20 cellular contexts compared by ENCODE assay signal in genomic region chr9:137231313-137232039, GRCh38. TPM values are rescaled to one million over a fixed set of nuclear protein-coding genes. Genes with fewer than 3 reads are reported as not detected.
DNase-seq lines count a peak whose midpoint lies in the region; ATAC-seq, FAIRE-seq and TF ChIP-seq lines count a peak whose summit lies in the region.
"Had no signal": no experiment of that assay in that cellular context is flagged by ENCODE, and none has a peak within 500 bp of the region (broad histone marks: within the 10 kb centered on the region; RNA-seq: fewer than 3 reads in every experiment).

No MANE protein-coding gene starts in this region.

- no peaks in the 10 kb centered on the region for H3K9me3 ChIP-seq in BLaER1
- H3K9me3 ChIP-seq in HEK293 (ENCODE audit: control insufficient read depth, insufficient read depth, low read depth, low read length): no peaks in the 10 kb centered on the region
- no peaks in the 10 kb centered on the region for H3K9me3 ChIP-seq in K562 (replicated peaks; ENCODE audit: control insufficient read depth, insufficient read depth, low read depth, low read length)
- no peaks in the 10 kb centered on the region for H3K9me3 ChIP-seq in mesenchymal stem cell (ENCODE audit: control insufficient read depth, low read length)
- no peaks in the 10 kb centered on the region for H3K9me3 ChIP-seq in colonic mucosa
- H3K9me3 ChIP-seq: Caco-2, HAP-1 had no signal

- no peak overlapping the region for H2BK5ac ChIP-seq in mesenchymal stem cell (ENCODE audit: low read depth, low read length, poor library complexity, severe bottlenecking)

- no peak for TF ChIP-seq RAD21 in K562 (CRISPR knock-in tag; conservative IDR thresholded peaks at IDR 0.05 in 1 of 2, IDR thresholded peaks at IDR 0.05 in 1 of 2)

- H3K79me2 ChIP-seq in K562 (ENCODE audit: control insufficient read depth, insufficient read depth, low read length): no peaks in the 10 kb centered on the region

- H3K27ac ChIP-seq in BLaER1: 0 out of 2 replicates have a peak overlapping the region, but pooled peaks have one; percentile 12
- no peak overlapping the region for H3K27ac ChIP-seq in HEK293 (ENCODE audit: extremely low read depth, low read depth, low read length)
- H3K27ac ChIP-seq in K562 (ENCODE audit: extremely low read depth, low read depth, low read length): no peak overlapping the region
- H3K27ac ChIP-seq in mesenchymal stem cell (ENCODE audit: low read length, poor library complexity, severe bottlenecking): no peak overlapping the region
- no peak overlapping the region for H3K27ac ChIP-seq in colonic mucosa

- H4K8ac ChIP-seq in mesenchymal stem cell (ENCODE audit: low read length): no peak overlapping the region

- H2BK120ac ChIP-seq in mesenchymal stem cell (ENCODE audit: low read depth, low read length): no peak overlapping the region

- H3K9me1 ChIP-seq in K562 (ENCODE audit: control insufficient read depth, insufficient read depth, low read length): peaks cover 4% of the 10 kb centered on the region

- DNase-seq in K562 (ENCODE audit: extremely low read depth in 1 of 4, low spot score in 3 of 4) (no peak), mesenchymal stem cell (no peak), NCI-H1105 (lab: John Stamatoyannopoulos, UW) (no peak), colonic mucosa (no peak)
- DNase-seq in stimulated activated CD4-positive, alpha-beta T cell treated with anti-CD3 and anti-CD28 coated beads, Interleukin-15, amount 100 ng/mL, for 24 hours: no peak
- DNase-seq: 8988T; C1 segment of cervical spinal cord; Caco-2; CD4-positive, alpha-beta T cell; IMR-90 had no signal

- peaks cover 17% of the 10 kb centered on the region; the same call in 1 of the 2 replicates for H4K20me1 ChIP-seq in BLaER1
- H4K20me1 ChIP-seq in K562 (replicated peaks; ENCODE audit: control insufficient read depth, insufficient read depth, low read length): no peaks in the 10 kb centered on the region

- H2BK12ac ChIP-seq in mesenchymal stem cell (ENCODE audit: low read length in 2 of 2): no peak overlapping the region

- no peak overlapping the region for H3K4ac ChIP-seq in mesenchymal stem cell (ENCODE audit: low read depth in 1 of 2, low read length in 2 of 2)

- no peak overlapping the region for H3K18ac ChIP-seq in mesenchymal stem cell (ENCODE audit: low read depth in 1 of 2, low read length in 2 of 2)

- H3K27me3 ChIP-seq in BLaER1 (no peaks in the 10 kb centered on the region), K562 (ENCODE audit: control insufficient read depth in 2 of 2, insufficient read depth in 2 of 2, low read length in 2 of 2) (no peaks in the 10 kb centered on the region), mesenchymal stem cell (ENCODE audit: control insufficient read depth in 1 of 2, insufficient read depth in 1 of 2, low read length in 2 of 2) (peaks cover 0 to 73% of the 10 kb centered on the region in 2 experiments), colonic mucosa (peaks cover 44% of the 10 kb centered on the region)

- no peak overlapping the region for H2AK5ac ChIP-seq in mesenchymal stem cell (ENCODE audit: low read length, severe bottlenecking)

- WGBS in K562 (ENCODE audit: insufficient coverage, low coverage, missing lambda C conversion rate): 74% methylated on average over 18 of the region's 24 CpGs
- WGBS in mesenchymal stem cell: 92% methylated on average over 23 of the region's 24 CpGs

- peaks cover 2% of the 10 kb centered on the region for H3K79me1 ChIP-seq in mesenchymal stem cell (replicated peaks; ENCODE audit: low read length, poor library complexity, severe bottlenecking)

- peak overlapping the region; percentile 2 for H4K91ac ChIP-seq in mesenchymal stem cell (ENCODE audit: low read length)

- no peak for TF ChIP-seq POLR2A in K562 (conservative IDR thresholded peaks at IDR 0.05)

- CTCF ChIA-PET in HEK293 (lab: Yijun Ruan, JAX) (no interaction called here), K562 (lab: Yijun Ruan, JAX; ENCODE audit: low intra/inter-chr PET ratio) (no interaction called here)

- no peak for ATAC-seq in K562

- no peak overlapping the region for H3K14ac ChIP-seq in mesenchymal stem cell (ENCODE audit: low read length in 2 of 2)

- POLR2A ChIA-PET in HEK293 (lab: Yijun Ruan, JAX): interaction anchor here (0.8 kb wide), 1 partner anchor 23 kb away, joined by 3 read pairs; no protein-coding TSS in a partner anchor
- POLR2A ChIA-PET in K562 (lab: Yijun Ruan, JAX): interaction anchor here (0.6 kb wide), 2 partner anchors 383 to 730 kb away, joined by 3 read pairs; no protein-coding TSS in a partner anchor

- no peak overlapping the region for H3K23ac ChIP-seq in mesenchymal stem cell (ENCODE audit: low read length in 2 of 2)

- no peaks in the 10 kb centered on the region for H3K36me3 ChIP-seq in BLaER1
- no peaks in the 10 kb centered on the region for H3K36me3 ChIP-seq in HEK293 (ENCODE audit: control insufficient read depth in 2 of 2, insufficient read depth in 1 of 2, low read length in 2 of 2)
- H3K36me3 ChIP-seq in K562 (ENCODE audit: control insufficient read depth, insufficient read depth, low read length): no peaks in the 10 kb centered on the region
- peaks cover 0 to 3% of the 10 kb centered on the region in 2 experiments for H3K36me3 ChIP-seq in mesenchymal stem cell (ENCODE audit: control insufficient read depth in 1 of 2, insufficient read depth in 2 of 2, low read depth in 1 of 2, low read length in 2 of 2)
- H3K36me3 ChIP-seq in colonic mucosa: no peaks in the 10 kb centered on the region
- H3K36me3 ChIP-seq: HAP-1 had no signal

- in situ Hi-C loops in K562 (cut with MboI): loop anchor here (25.0 kb wide), 1 partner anchor 444 kb away; the partner anchor contains the start of genes CCDC183 and TMEM141

- H3K4me3 ChIP-seq in BLaER1 (no peak overlapping the region), HEK293 (ENCODE audit: low read depth, low read length) (no peak overlapping the region), K562 (no peak overlapping the region), mesenchymal stem cell (ENCODE audit: insufficient read depth in 1 of 2, low read depth in 1 of 2, low read length in 2 of 2) (no peak overlapping the region), colonic mucosa (no peak overlapping the region)
- H3K4me3 ChIP-seq: HAP-1 had no signal

- TF ChIP-seq EP300 in K562 (IDR thresholded peaks at IDR 0.05; ENCODE audit: low read length): no peak

- TF ChIP-seq CTCF in HEK293 (tag by site-specific recombination; IDR thresholded peaks at IDR 0.05) (no peak), K562 (IDR thresholded peaks at IDR 0.05 in 2 of 3, conservative IDR thresholded peaks at IDR 0.05 in 1 of 3; ENCODE audit: insufficient read depth in 2 of 3, low read depth in 1 of 3, low read length in 3 of 3) (no peak), colonic mucosa (IDR thresholded peaks at IDR 0.05) (no peak)

- H2BK15ac ChIP-seq in mesenchymal stem cell (ENCODE audit: low read depth, poor library complexity, severe bottlenecking): no peak overlapping the region

- H3K4me1 ChIP-seq in BLaER1 (peaks cover 76% of the 10 kb centered on the region), HEK293 (ENCODE audit: control insufficient read depth, insufficient read depth, low read length) (no peaks in the 10 kb centered on the region), K562 (replicated peaks in 1 of 2; ENCODE audit: control insufficient read depth in 2 of 2, insufficient read depth in 2 of 2, low read length in 2 of 2) (peaks cover 18 to 100% of the 10 kb centered on the region in 2 experiments), mesenchymal stem cell (ENCODE audit: control insufficient read depth, insufficient read depth, low read depth, low read length) (peaks cover 19% of the 10 kb centered on the region), colonic mucosa (peaks cover 23% of the 10 kb centered on the region)
- H3K4me1 ChIP-seq: HAP-1 had no signal

- intact Hi-C loops in K562 (cut with micrococcal nuclease): no loop called here
- intact Hi-C loops in colonic mucosa (cut with DNase I): no loop called here

- no TSS peak for BruUV-seq in K562 (replicated peaks; lab: Mats Ljungman, UMichigan)

- no peak for FAIRE-seq in K562 (lab: Jason Lieb, UNC)
- FAIRE-seq: D721Med, G401.6, GM12891, GM19239 had no signal

- H3K9ac ChIP-seq in BLaER1 (0 out of 2 replicates have a peak overlapping the region, but pooled peaks have one; percentile 46), K562 (ENCODE audit: insufficient read depth in 1 of 2, low read depth in 2 of 2, low read length in 2 of 2) (peak overlapping the region in 1 of 2 experiments; percentile 63; a peak in 1 of 4 replicates), mesenchymal stem cell (ENCODE audit: low read length) (no peak overlapping the region), colonic mucosa (ENCODE audit: low read depth in 2 of 2, low read length in 2 of 2) (no peak overlapping the region)

- H3K4me2 ChIP-seq in BLaER1: peak overlapping the region; percentile 25; the same call in 1 of the 2 replicates
- H3K4me2 ChIP-seq in K562 (ENCODE audit: insufficient read depth, low read length): no peak overlapping the region
- no peak overlapping the region for H3K4me2 ChIP-seq in mesenchymal stem cell (ENCODE audit: low read length, poor library complexity, severe bottlenecking)

- H2AFZ ChIP-seq in K562 (ENCODE audit: low read depth, low read length): no peak overlapping the region
- no peak overlapping the region for H2AFZ ChIP-seq in mesenchymal stem cell (ENCODE audit: low read depth, low read length)

RNA-seq across cellular contexts. Expression of gene SLC34A3, which starts 0.8 kb away (rescaled TPM):
- total RNA-seq in K562 (2011; cell fraction: chromatin; rRNA removed; ENCODE audit: low replicate concordance): not detected in 2 replicates
- total RNA-seq in K562 (2011; cell fraction: nucleolus; rRNA removed): not detected in 2 replicates
- not detected in 2 replicates for total RNA-seq in K562 (2011; cell fraction: nucleoplasm; rRNA removed)
- not detected in 2 replicates for total RNA-seq in K562 (2014; rRNA removed)
- not detected in 2 replicates for total RNA-seq in K562 (2014; rRNA removed; fragmentation: Illumina TruSeq; extraction: Trizol)
- not detected in 2 replicates for total RNA-seq in K562 (2015; rRNA removed; fragmentation: Illumina TruSeq; extraction: Trizol)
- not detected in 2 replicates for total RNA-seq in K562 (2021)
- not detected in 2 replicates for polyA plus RNA-seq in K562 (2011; rRNA removed)
- polyA plus RNA-seq in K562 (2011; cell fraction: cytosol; rRNA removed): 0.03 TPM in 1 of 2 replicates, not detected in the other
- not detected in 2 replicates for polyA plus RNA-seq in K562 (2011; cell fraction: nucleus; rRNA removed)
- polyA plus RNA-seq in K562 (2012): 0.09 and 0.21 TPM in 2 replicates
- not detected in 2 replicates for polyA plus RNA-seq in K562 (2014; fragmentation: Illumina TruSeq; extraction: Trizol)
- polyA plus RNA-seq in K562 (2014; fragmentation: Nextera tagmentation; extraction: Ambion mirVana): not detected
- polyA plus RNA-seq in K562 (2014; rRNA removed): not detected in 2 replicates
- not detected in 2 replicates for polyA minus RNA-seq in K562 (2011; rRNA and poly(A)+ RNA removed)
- not detected in 2 replicates for polyA minus RNA-seq in K562 (2011; cell fraction: cytosol; rRNA and poly(A)+ RNA removed)
- polyA minus RNA-seq in K562 (2011; cell fraction: nucleus; rRNA and poly(A)+ RNA removed): not detected in 2 replicates
- not detected for polyA plus RNA-seq in mesenchymal stem cell (2013, experiment 1 of 2)
- not detected for polyA plus RNA-seq in mesenchymal stem cell (2013, experiment 2 of 2)
- not detected for total RNA-seq in colonic mucosa
- total RNA-seq: A673; Caco-2; CD4-positive, alpha-beta T cell; H4; IMR-90 had no signal
- polyA plus RNA-seq: AG04450, IMR-90 had no signal

RNA-seq across cellular contexts. Expression of gene RNF224, which starts 4.2 kb away (rescaled TPM):
- 0.25 TPM in 1 of 2 replicates, not detected in the other for total RNA-seq in K562 (2011; cell fraction: chromatin; rRNA removed; ENCODE audit: low replicate concordance)
- 0.17 and 0.26 TPM in 2 replicates for total RNA-seq in K562 (2011; cell fraction: nucleolus; rRNA removed)
- not detected in 2 replicates for total RNA-seq in K562 (2011; cell fraction: nucleoplasm; rRNA removed)
- total RNA-seq in K562 (2014; rRNA removed) (0.16 TPM in 1 of 2 replicates, not detected in the other), K562 (2014; rRNA removed; fragmentation: Illumina TruSeq; extraction: Trizol) (not detected in 2 replicates), K562 (2015; rRNA removed; fragmentation: Illumina TruSeq; extraction: Trizol) (not detected in 2 replicates), K562 (2021) (not detected in 2 replicates), colonic mucosa (not detected)
- polyA plus RNA-seq in K562 (2011; rRNA removed) (0.04 TPM in 1 of 2 replicates, not detected in the other), K562 (2014; fragmentation: Illumina TruSeq; extraction: Trizol) (not detected in 2 replicates), K562 (2014; fragmentation: Nextera tagmentation; extraction: Ambion mirVana) (not detected), K562 (2014; rRNA removed) (not detected in 2 replicates)
- 0.18 TPM in 1 of 2 replicates, not detected in the other for polyA plus RNA-seq in K562 (2011; cell fraction: cytosol; rRNA removed)
- 0.10 and 0.16 TPM in 2 replicates for polyA plus RNA-seq in K562 (2011; cell fraction: nucleus; rRNA removed)
- polyA plus RNA-seq in K562 (2012): 0.25 and 0.58 TPM in 2 replicates
- not detected in 2 replicates for polyA minus RNA-seq in K562 (2011; rRNA and poly(A)+ RNA removed)
- not detected in 2 replicates for polyA minus RNA-seq in K562 (2011; cell fraction: cytosol; rRNA and poly(A)+ RNA removed)
- not detected in 2 replicates for polyA minus RNA-seq in K562 (2011; cell fraction: nucleus; rRNA and poly(A)+ RNA removed)
- polyA plus RNA-seq in mesenchymal stem cell (2013, experiment 1 of 2): not detected
- polyA plus RNA-seq in mesenchymal stem cell (2013, experiment 2 of 2): not detected
- total RNA-seq: A673, H4, IMR-90 had no signal
- polyA plus RNA-seq: AG04450, IMR-90 had no signal

RNA-seq across cellular contexts. Expression of gene CYSRT1, which starts 6.5 kb away (rescaled TPM):
- total RNA-seq in K562 (2011; cell fraction: chromatin; rRNA removed; ENCODE audit: low replicate concordance): 1.2 TPM in 1 of 2 replicates, not detected in the other
- 0.92 and 1.2 TPM in 2 replicates for total RNA-seq in K562 (2011; cell fraction: nucleolus; rRNA removed)
- 0.46 and 0.51 TPM in 2 replicates for total RNA-seq in K562 (2011; cell fraction: nucleoplasm; rRNA removed)
- 0.41 and 0.73 TPM in 2 replicates for total RNA-seq in K562 (2014; rRNA removed)
- not detected in 2 replicates for total RNA-seq in K562 (2014; rRNA removed; fragmentation: Illumina TruSeq; extraction: Trizol)
- 0.22 and 0.60 TPM in 2 replicates for total RNA-seq in K562 (2015; rRNA removed; fragmentation: Illumina TruSeq; extraction: Trizol)
- total RNA-seq in K562 (2021): 0.22 and 0.60 TPM in 2 replicates
- 0.24 and 0.91 TPM in 2 replicates for polyA plus RNA-seq in K562 (2011; rRNA removed)
- polyA plus RNA-seq in K562 (2011; cell fraction: cytosol; rRNA removed): 0.66 and 2.3 TPM in 2 replicates
- 0.42 and 0.61 TPM in 2 replicates for polyA plus RNA-seq in K562 (2011; cell fraction: nucleus; rRNA removed)
- polyA plus RNA-seq in K562 (2012): 0.47 and 1.4 TPM in 2 replicates
- polyA plus RNA-seq in K562 (2014; fragmentation: Illumina TruSeq; extraction: Trizol): 0.32 TPM in 1 of 2 replicates, not detected in the other
- under 1 TPM in 1 of 2 experiments, not detected in 1; 0.04 TPM for polyA plus RNA-seq in K562 (2014; fragmentation: Nextera tagmentation; extraction: Ambion mirVana)
- polyA plus RNA-seq in K562 (2014; rRNA removed): 0.15 and 1.4 TPM in 2 replicates
- polyA minus RNA-seq in K562 (2011; rRNA and poly(A)+ RNA removed): 0.32 TPM in 1 of 2 replicates, not detected in the other
- polyA minus RNA-seq in K562 (2011; cell fraction: cytosol; rRNA and poly(A)+ RNA removed): not detected in 2 replicates
- polyA minus RNA-seq in K562 (2011; cell fraction: nucleus; rRNA and poly(A)+ RNA removed): 0.54 and 0.56 TPM in 2 replicates
- polyA plus RNA-seq in mesenchymal stem cell (2013, experiment 1 of 2): 0.55 TPM
- 0.60 TPM for polyA plus RNA-seq in mesenchymal stem cell (2013, experiment 2 of 2)
- under 1 TPM in 1 of 2 donors, not detected in 1; 0.64 TPM for total RNA-seq in colonic mucosa

RNA-seq across cellular contexts. Expression of gene RNF208, which starts 9.4 kb away (rescaled TPM):
- 0.97 and 2.3 TPM in 2 replicates for total RNA-seq in K562 (2011; cell fraction: chromatin; rRNA removed; ENCODE audit: low replicate concordance)
- 2.1 and 2.3 TPM in 2 replicates for total RNA-seq in K562 (2011; cell fraction: nucleolus; rRNA removed)
- 0.61 and 1.8 TPM in 2 replicates for total RNA-seq in K562 (2011; cell fraction: nucleoplasm; rRNA removed)
- 0.50 and 0.90 TPM in 2 replicates for total RNA-seq in K562 (2014; rRNA removed)
- not detected in 2 replicates for total RNA-seq in K562 (2014; rRNA removed; fragmentation: Illumina TruSeq; extraction: Trizol)
- total RNA-seq in K562 (2015; rRNA removed; fragmentation: Illumina TruSeq; extraction: Trizol): 0.47 and 0.49 TPM in 2 replicates
- total RNA-seq in K562 (2021): 6.6 and 6.9 TPM in 2 replicates
- 0.15 and 1.3 TPM in 2 replicates for polyA plus RNA-seq in K562 (2011; rRNA removed)
- polyA plus RNA-seq in K562 (2011; cell fraction: cytosol; rRNA removed): 0.40 and 1.2 TPM in 2 replicates
- 9.0 and 9.2 TPM in 2 replicates for polyA plus RNA-seq in K562 (2011; cell fraction: nucleus; rRNA removed)
- 6.0 and 7.9 TPM in 2 replicates for polyA plus RNA-seq in K562 (2012)
- 0.62 and 2.4 TPM in 2 replicates for polyA plus RNA-seq in K562 (2014; fragmentation: Illumina TruSeq; extraction: Trizol)
- polyA plus RNA-seq in K562 (2014; fragmentation: Nextera tagmentation; extraction: Ambion mirVana): under 1 TPM in 1 of 2 experiments, not detected in 1; 0.18 TPM
- polyA plus RNA-seq in K562 (2014; rRNA removed): 3.1 and 5.1 TPM in 2 replicates
- not detected in 2 replicates for polyA minus RNA-seq in K562 (2011; rRNA and poly(A)+ RNA removed)
- 2.1 and 3.4 TPM in 2 replicates for polyA minus RNA-seq in K562 (2011; cell fraction: cytosol; rRNA and poly(A)+ RNA removed)
- 0.78 and 0.81 TPM in 2 replicates for polyA minus RNA-seq in K562 (2011; cell fraction: nucleus; rRNA and poly(A)+ RNA removed)
- 3.8 TPM for polyA plus RNA-seq in mesenchymal stem cell (2013, experiment 1 of 2)
- polyA plus RNA-seq in mesenchymal stem cell (2013, experiment 2 of 2): 3.8 TPM
- 1 to 10 TPM; 6.5 to 9.3 TPM for total RNA-seq in colonic mucosa
- total RNA-seq: H4, IMR-90 had no signal

RNA-seq across cellular contexts. Expression of gene TUBB4B, which starts 9.6 kb away (rescaled TPM):
- total RNA-seq in K562 (2011; cell fraction: chromatin; rRNA removed; ENCODE audit: low replicate concordance): 122 and 317 TPM in 2 replicates
- total RNA-seq in K562 (2011; cell fraction: nucleolus; rRNA removed): 269 and 300 TPM in 2 replicates
- total RNA-seq in K562 (2011; cell fraction: nucleoplasm; rRNA removed): 142 and 195 TPM in 2 replicates
- 264 and 325 TPM in 2 replicates for total RNA-seq in K562 (2014; rRNA removed)
- 86.3 and 117 TPM in 2 replicates for total RNA-seq in K562 (2014; rRNA removed; fragmentation: Illumina TruSeq; extraction: Trizol)
- total RNA-seq in K562 (2015; rRNA removed; fragmentation: Illumina TruSeq; extraction: Trizol): 287 and 291 TPM in 2 replicates
- 425 and 437 TPM in 2 replicates for total RNA-seq in K562 (2021)
- 268 and 271 TPM in 2 replicates for polyA plus RNA-seq in K562 (2011; rRNA removed)
- polyA plus RNA-seq in K562 (2011; cell fraction: cytosol; rRNA removed): 337 and 660 TPM in 2 replicates
- 333 and 371 TPM in 2 replicates for polyA plus RNA-seq in K562 (2011; cell fraction: nucleus; rRNA removed)
- 429 and 432 TPM in 2 replicates for polyA plus RNA-seq in K562 (2012)
- 393 and 490 TPM in 2 replicates for polyA plus RNA-seq in K562 (2014; fragmentation: Illumina TruSeq; extraction: Trizol)
- 10 to 100 TPM; 24.1 to 51.3 TPM for polyA plus RNA-seq in K562 (2014; fragmentation: Nextera tagmentation; extraction: Ambion mirVana)
- 426 and 443 TPM in 2 replicates for polyA plus RNA-seq in K562 (2014; rRNA removed)
- polyA minus RNA-seq in K562 (2011; rRNA and poly(A)+ RNA removed): 130 and 204 TPM in 2 replicates
- polyA minus RNA-seq in K562 (2011; cell fraction: cytosol; rRNA and poly(A)+ RNA removed): 222 and 247 TPM in 2 replicates
- 108 and 161 TPM in 2 replicates for polyA minus RNA-seq in K562 (2011; cell fraction: nucleus; rRNA and poly(A)+ RNA removed)
- 181 TPM for polyA plus RNA-seq in mesenchymal stem cell (2013, experiment 1 of 2)
- polyA plus RNA-seq in mesenchymal stem cell (2013, experiment 2 of 2): 181 TPM
- total RNA-seq in colonic mucosa: 100 to 1,000 TPM; 303 to 779 TPM
